ENCODE assay signal across 8 cellular contexts in genomic region chr3:178083906-178084823, GRCh38.
A peak's percentile ranks its signal among the peaks of the same experiment; 100 is the strongest.
DNase-seq lines count a peak whose midpoint lies in the region; TF ChIP-seq lines count a peak whose summit lies in the region.

No MANE protein-coding gene starts in this region.

- peaks cover 16% of the 10 kb centered on the region for H3K4me1 Mint-ChIP-seq in activated T-helper 2 cell treated with anti-CD3 and anti-CD28 coated beads, Interferon-gamma antibody, Interleukin-2, Interleukin-4, amounts not matched to agents 10 μg/mL and 5 μg/mL and 100 μg/mL, durations not matched to agents 14 hours and 24 hours and 36 hours (ENCODE audit: low read depth)

- no peaks in the 10 kb centered on the region for H3K36me3 Mint-ChIP-seq in activated T-helper 2 cell treated with anti-CD3 and anti-CD28 coated beads, Interferon-gamma antibody, Interleukin-2, Interleukin-4, amounts not matched to agents 10 μg/mL and 5 μg/mL and 100 μg/mL, durations not matched to agents 14 hours and 24 hours and 36 hours (ENCODE audit: low read depth)

- intact Hi-C loops in prostate gland (cut with DNase I): loop anchor here (10.0 kb wide), 1 partner anchor 249 kb away; no protein-coding TSS in a partner anchor
- intact Hi-C loops in activated T-helper 2 cell treated with anti-CD3 and anti-CD28 coated beads, Interferon-gamma antibody, Interleukin-2, Interleukin-4, amounts not matched to agents 10 μg/mL and 5 μg/mL and 100 μg/mL, durations not matched to agents 14 hours and 24 hours and 36 hours (cut with micrococcal nuclease): no loop called here

- H3K36me3 ChIP-seq in HUES6 (ENCODE audit: control insufficient read depth, insufficient read depth, low read length) (no peaks in the 10 kb centered on the region), prostate gland (no peaks in the 10 kb centered on the region)

- TF ChIP-seq POLR2A in prostate gland (IDR thresholded peaks at IDR 0.05): no peak

- POLR2A ChIA-PET in AG04450 (lab: Yijun Ruan, JAX): interaction anchor here (0.7 to 0.8 kb wide), 2 partner anchors 11 to 14 kb away, joined by 8 to 11 read pairs; no protein-coding TSS in a partner anchor

- H3K27me3 ChIP-seq in AG04450 (ENCODE audit: control insufficient read depth, insufficient read depth, low read length) (no peaks in the 10 kb centered on the region), HUES6 (ENCODE audit: control insufficient read depth, insufficient read depth, low read length) (no peaks in the 10 kb centered on the region), prostate gland (replicated peaks; ENCODE audit: insufficient read depth) (no peaks in the 10 kb centered on the region)

- H3K27ac ChIP-seq in AG04450 (ENCODE audit: low read depth, low read length) (no peak overlapping the region), HUES6 (ENCODE audit: low read depth, low read length) (peak overlapping the region; percentile 78), prostate gland (peak overlapping the region; percentile 60 to 69)

- DNase-seq in AG04450 (ENCODE audit: low read depth, low spot score) (no peak), RPMI7951 (ENCODE audit: low read depth) (peak; percentile 8), fibroblast of pulmonary artery (ENCODE audit: low read depth) (peak; percentile 60), prostate gland (ENCODE audit: low spot score) (no peak), GOT3 (lab: John Stamatoyannopoulos, UW) (no peak), OCI-M2 (lab: John Stamatoyannopoulos, UW; ENCODE audit: unreplicated experiment) (no peak)
- DNase-seq in activated T-helper 2 cell treated with anti-CD3 and anti-CD28 coated beads, Interferon-gamma antibody, Interleukin-2, Interleukin-4, amounts not matched to agents 10 μg/mL and 5 μg/mL and 100 μg/mL, durations not matched to agents 14 hours and 24 hours and 36 hours (ENCODE audit: low spot score): no peak

- H3K9ac ChIP-seq in HUES6 (ENCODE audit: low read length): peak overlapping the region; percentile 15

- H3K9me3 ChIP-seq in AG04450 (ENCODE audit: control insufficient read depth, insufficient read depth, low read length): no peaks in the 10 kb centered on the region
- H3K9me3 ChIP-seq in HUES6 (ENCODE audit: control insufficient read depth, insufficient read depth, low read depth, low read length): no peaks in the 10 kb centered on the region
- no peaks in the 10 kb centered on the region for H3K9me3 ChIP-seq in prostate gland

- no peak overlapping the region for H3K27ac Mint-ChIP-seq in activated T-helper 2 cell treated with anti-CD3 and anti-CD28 coated beads, Interferon-gamma antibody, Interleukin-2, Interleukin-4, amounts not matched to agents 10 μg/mL and 5 μg/mL and 100 μg/mL, durations not matched to agents 14 hours and 24 hours and 36 hours

- no peak overlapping the region for H3K4me3 ChIP-seq in AG04450 (ENCODE audit: low read depth, low read length)
- no peak overlapping the region for H3K4me3 ChIP-seq in HUES6 (ENCODE audit: low read depth, low read length)
- no peak overlapping the region for H3K4me3 ChIP-seq in fibroblast of pulmonary artery (replicated peaks; ENCODE audit: low read depth, low read length)
- no peak overlapping the region for H3K4me3 ChIP-seq in prostate gland

- TF ChIP-seq CTCF in AG04450 (IDR thresholded peaks at IDR 0.05; ENCODE audit: low read depth, low read length) (peak; percentile 50), fibroblast of pulmonary artery (IDR thresholded peaks at IDR 0.05; ENCODE audit: low read length, missing control alignments) (peak; percentile 74), prostate gland (IDR thresholded peaks at IDR 0.05) (peak in 3 of 4 experiments; percentile 43 to 55 (median 43))

- no peak overlapping the region for H3K4me3 Mint-ChIP-seq in activated T-helper 2 cell treated with anti-CD3 and anti-CD28 coated beads, Interferon-gamma antibody, Interleukin-2, Interleukin-4, amounts not matched to agents 10 μg/mL and 5 μg/mL and 100 μg/mL, durations not matched to agents 14 hours and 24 hours and 36 hours (ENCODE audit: low read depth)

- H3K4me1 ChIP-seq in HUES6 (ENCODE audit: control insufficient read depth, insufficient read depth, low read length): peaks cover 25% of the 10 kb centered on the region
- H3K4me1 ChIP-seq in prostate gland (replicated peaks): peaks cover 16% of the 10 kb centered on the region

- CTCF ChIA-PET in AG04450 (lab: Charles Lee): interaction anchor here (0.5 to 1.5 kb wide), 7 partner anchors 7 to 246 kb away, joined by 3 to 7 read pairs (median 4); no protein-coding TSS in a partner anchor

- H3K27me3 Mint-ChIP-seq in activated T-helper 2 cell treated with anti-CD3 and anti-CD28 coated beads, Interferon-gamma antibody, Interleukin-2, Interleukin-4, amounts not matched to agents 10 μg/mL and 5 μg/mL and 100 μg/mL, durations not matched to agents 14 hours and 24 hours and 36 hours (ENCODE audit: low read depth): no peaks in the 10 kb centered on the region

- 18% methylated on average over 6 of the region's 6 CpGs for WGBS in prostate gland

- H3K9me3 Mint-ChIP-seq in activated T-helper 2 cell treated with anti-CD3 and anti-CD28 coated beads, Interferon-gamma antibody, Interleukin-2, Interleukin-4, amounts not matched to agents 10 μg/mL and 5 μg/mL and 100 μg/mL, durations not matched to agents 14 hours and 24 hours and 36 hours: no peaks in the 10 kb centered on the region

Comparison
In these comparisons a context has a peak if more than half of its experiments do, and no peak if none do; other contexts are left out.
1. DNase-seq: peak in RPMI7951 (single experiment) and fibroblast of pulmonary artery (single experiment); none in AG04450 (single experiment), prostate gland (single experiment), GOT3 (single experiment), OCI-M2 (single experiment) and activated T-helper 2 cell treated with anti-CD3 and anti-CD28 coated beads, Interferon-gamma antibody, Interleukin-2, Interleukin-4, amounts not matched to agents 10 μg/mL and 5 μg/mL and 100 μg/mL, durations not matched to agents 14 hours and 24 hours and 36 hours (single experiment).
2. Peak in every context shown above with its lines, with median percentiles within 50 percentile points of each other: CTCF ChIP-seq.